In genomic region chr11:59680287-59681154, GRCh38 we compare ENCODE assay signal across 9 cellular contexts. TPM values are rescaled to one million over a fixed set of nuclear protein-coding genes. Genes with fewer than 3 reads are reported as not detected.
DNase-seq lines count a peak whose midpoint lies in the region; ATAC-seq and TF ChIP-seq lines count a peak whose summit lies in the region.
"Had no signal": no experiment of that assay in that cellular context is flagged by ENCODE, and none has a peak within 500 bp of the region (broad histone marks: within the 10 kb centered on the region; RNA-seq: fewer than 3 reads in every experiment).

No MANE protein-coding gene starts in this region.

- ATAC-seq in GM19324 (IDR thresholded peaks at IDR 0.05; ENCODE audit: low FRiP score, unreplicated experiment) (peak; percentile 94), HG03354 (IDR thresholded peaks at IDR 0.05; ENCODE audit: poor library complexity, severe bottlenecking, unreplicated experiment) (peak; percentile 85), natural killer cell (peak; percentile 71 to 90 (median 88))
- ATAC-seq in activated CD8-positive, alpha-beta T cell treated with anti-CD3 and anti-CD28 coated beads, Interleukin-2, amount 10 ng/mL, durations not matched to agents 7 days and 5 days, result peak; percentile 89

- no peaks in the 10 kb centered on the region for H3K4me1 Mint-ChIP-seq in CD8-positive, alpha-beta memory T cell
- H3K4me1 Mint-ChIP-seq in activated CD8-positive, alpha-beta T cell treated with anti-CD3 and anti-CD28 coated beads, Interleukin-2, amount 10 ng/mL, durations not matched to agents 7 days and 5 days (ENCODE audit: low read depth), result no peaks in the 10 kb centered on the region
- H3K4me1 Mint-ChIP-seq in natural killer cell, result no peaks in the 10 kb centered on the region

- TF ChIP-seq CTCF in epithelial cell of esophagus (IDR thresholded peaks at IDR 0.05; ENCODE audit: insufficient read depth, low read depth, low read length, missing control alignments), result peak; percentile 91
- TF ChIP-seq CTCF in natural killer cell (IDR thresholded peaks at IDR 0.05), result peak; percentile 63

- intact Hi-C loops in natural killer cell (cut with micrococcal nuclease), result loop anchor here (1.0 to 5.0 kb wide), 2 partner anchors 143 to 508 kb away; partner anchors contain the start of gene DTX4

- no peak overlapping the region for H3K27ac ChIP-seq in CD8-positive, alpha-beta memory T cell (ENCODE audit: low read depth, low read length)
- H3K27ac ChIP-seq in substantia nigra (ENCODE audit: low read depth, low read length, poor library complexity, severe bottlenecking), result no peak overlapping the region

- no peaks in the 10 kb centered on the region for H3K36me3 ChIP-seq in CD8-positive, alpha-beta memory T cell (ENCODE audit: insufficient read depth, low read length)

- no peaks in the 10 kb centered on the region for H3K36me3 Mint-ChIP-seq in CD8-positive, alpha-beta memory T cell
- H3K36me3 Mint-ChIP-seq in activated CD8-positive, alpha-beta T cell treated with anti-CD3 and anti-CD28 coated beads, Interleukin-2, amount 10 ng/mL, durations not matched to agents 7 days and 5 days (ENCODE audit: low read depth), result no peaks in the 10 kb centered on the region
- no peaks in the 10 kb centered on the region for H3K36me3 Mint-ChIP-seq in natural killer cell

- H3K9me3 Mint-ChIP-seq in CD8-positive, alpha-beta memory T cell, result no peaks in the 10 kb centered on the region
- H3K9me3 Mint-ChIP-seq in activated CD8-positive, alpha-beta T cell treated with anti-CD3 and anti-CD28 coated beads, Interleukin-2, amount 10 ng/mL, durations not matched to agents 7 days and 5 days (ENCODE audit: insufficient read depth), result no peaks in the 10 kb centered on the region
- H3K9me3 Mint-ChIP-seq in natural killer cell, result no peaks in the 10 kb centered on the region

- DNase-seq in CD8-positive, alpha-beta memory T cell, result peak; percentile 20 to 66 (median 44)
- DNase-seq in NCI-H82 (lab: John Stamatoyannopoulos, UW) (peak; percentile 91), epithelial cell of esophagus (ENCODE audit: low read depth) (peak; percentile 85), natural killer cell (peak; percentile 30), substantia nigra (lab: John Stamatoyannopoulos, UW) (peak in 25 of 49 donors; percentile 1 to 40 (median 7))
- DNase-seq in activated CD8-positive, alpha-beta T cell treated with anti-CD3 and anti-CD28 coated beads, Interleukin-2, amount 10 ng/mL, durations not matched to agents 7 days and 5 days, result peak; percentile 67

- H3K27ac Mint-ChIP-seq in CD8-positive, alpha-beta memory T cell, result no peak overlapping the region
- no peak overlapping the region for H3K27ac Mint-ChIP-seq in activated CD8-positive, alpha-beta T cell treated with anti-CD3 and anti-CD28 coated beads, Interleukin-2, amount 10 ng/mL, durations not matched to agents 7 days and 5 days
- H3K27ac Mint-ChIP-seq in natural killer cell, result no peak overlapping the region

- no peaks in the 10 kb centered on the region for H3K4me1 ChIP-seq in CD8-positive, alpha-beta memory T cell (ENCODE audit: insufficient read depth, low read length)

- H3K4me3 Mint-ChIP-seq in CD8-positive, alpha-beta memory T cell, result no peak overlapping the region
- H3K4me3 Mint-ChIP-seq in activated CD8-positive, alpha-beta T cell treated with anti-CD3 and anti-CD28 coated beads, Interleukin-2, amount 10 ng/mL, durations not matched to agents 7 days and 5 days, result no peak overlapping the region
- H3K4me3 Mint-ChIP-seq in natural killer cell, result no peak overlapping the region

- CTCF ChIA-PET in CD8-positive, alpha-beta memory T cell (lab: Charles Lee), result interaction anchor here (0.8 to 3.1 kb wide), 5 partner anchors 9 to 142 kb away, joined by 4 to 19 read pairs (median 5); partner anchors contain the start of gene PATL1
- CTCF ChIA-PET in activated CD8-positive, alpha-beta T cell treated with anti-CD3 and anti-CD28 coated beads, Interleukin-2, amount 10 ng/mL, durations not matched to agents 7 days and 5 days (lab: Charles Lee), result interaction anchor here (0.9 to 2.7 kb wide), 5 partner anchors 12 to 243 kb away, joined by 3 to 12 read pairs (median 4); partner anchors contain the start of gene PATL1

- H3K27me3 ChIP-seq in CD8-positive, alpha-beta memory T cell (ENCODE audit: insufficient read depth, low read length, poor library complexity, severe bottlenecking), result peaks cover 4% of the 10 kb centered on the region

- no peak overlapping the region for H3K4me3 ChIP-seq in CD8-positive, alpha-beta memory T cell (ENCODE audit: low read length)
- H3K4me3 ChIP-seq in epithelial cell of esophagus (ENCODE audit: low read length), result no peak overlapping the region

- POLR2A ChIA-PET in CD8-positive, alpha-beta memory T cell (lab: Charles Lee), result interaction anchor here (0.6 kb wide), 1 partner anchor 10 kb away, joined by 3 read pairs; no protein-coding TSS in a partner anchor
- POLR2A ChIA-PET in activated CD8-positive, alpha-beta T cell treated with anti-CD3 and anti-CD28 coated beads, Interleukin-2, amount 10 ng/mL, durations not matched to agents 7 days and 5 days (lab: Charles Lee), result no interaction called here

- no peaks in the 10 kb centered on the region for H3K9me3 ChIP-seq in CD8-positive, alpha-beta memory T cell (ENCODE audit: low read length)

- H3K27me3 Mint-ChIP-seq in CD8-positive, alpha-beta memory T cell, result peaks cover 16 to 47% of the 10 kb centered on the region in 2 donors
- H3K27me3 Mint-ChIP-seq in activated CD8-positive, alpha-beta T cell treated with anti-CD3 and anti-CD28 coated beads, Interleukin-2, amount 10 ng/mL, durations not matched to agents 7 days and 5 days (ENCODE audit: low read depth), result peaks cover 14% of the 10 kb centered on the region
- peaks cover 11 to 22% of the 10 kb centered on the region in 2 donors for H3K27me3 Mint-ChIP-seq in natural killer cell (ENCODE audit: low read depth in 2 of 2)

RNA-seq across cellular contexts. Expression of gene PATL1, which starts 11.7 kb away (rescaled TPM):
- 10 to 100 TPM; 61.3 to 65.8 TPM for total RNA-seq in CD8-positive, alpha-beta memory T cell
- polyA plus RNA-seq in CD8-positive, alpha-beta memory T cell, result 7.5 TPM
- total RNA-seq in activated CD8-positive, alpha-beta T cell treated with anti-CD3 and anti-CD28 coated beads, Interleukin-2, amount 10 ng/mL, durations not matched to agents 7 days and 5 days, result 10 to 100 TPM; 47.8 to 49.9 TPM
- 10 to 100 TPM; 56.8 to 69.4 (median 58.1) TPM for total RNA-seq in natural killer cell

RNA-seq across cellular contexts. Expression of gene OR10V1, which starts 33.1 kb away (rescaled TPM):
- not detected for total RNA-seq in CD8-positive, alpha-beta memory T cell
- not detected for polyA plus RNA-seq in CD8-positive, alpha-beta memory T cell
- not detected for total RNA-seq in activated CD8-positive, alpha-beta T cell treated with anti-CD3 and anti-CD28 coated beads, Interleukin-2, amount 10 ng/mL, durations not matched to agents 7 days and 5 days
- not detected for total RNA-seq in natural killer cell
- polyA plus RNA-seq: adipose tissue had no signal

Comparison
In these comparisons a context has a peak if more than half of its experiments do, and no peak if none do; other contexts are left out.
1. DNase-seq: peak in every context shown above with its lines; median percentile 91 in NCI-H82; 85 in epithelial cell of esophagus; 67 in activated CD8-positive, alpha-beta T cell treated with anti-CD3 and anti-CD28 coated beads, Interleukin-2, amount 10 ng/mL, durations not matched to agents 7 days and 5 days; 44 in CD8-positive, alpha-beta memory T cell; 30 in natural killer cell; 7 in substantia nigra.